In genomic region chr6:151127133-151127798, GRCh38 we compare ENCODE assay signal across 8 cellular contexts.
DNase-seq lines count a peak whose midpoint lies in the region; ATAC-seq, FAIRE-seq and TF ChIP-seq lines count a peak whose summit lies in the region.
"Not testable (repeated sequence)": the region's sequence is repeated elsewhere in the genome, so short reads cannot be mapped to it uniquely, and the experiment has no call there.

No MANE protein-coding gene starts in this region.

- H3K27ac ChIP-seq in A549 (0 out of 6 replicates have a peak overlapping the region, but pooled peaks have one; percentile 21 to 48), PC-9 (peak overlapping the region; percentile 81)
- H3K27ac ChIP-seq in HEK293 (ENCODE audit: extremely low read depth, low read depth, low read length); H1 (ENCODE audit: low read depth, low read length); foreskin keratinocyte; sigmoid colon: not testable (repeated sequence)

- not testable (repeated sequence) for H3K27me3 ChIP-seq in PC-9 (ENCODE audit: insufficient read depth, low read depth); H1 (replicated peaks in 1 of 4; ENCODE audit: control insufficient read depth in 3 of 4, extremely low read depth in 1 of 4, insufficient read depth in 3 of 4, low read length in 3 of 4); foreskin keratinocyte; sigmoid colon

- not testable (repeated sequence) for H3K4me3 ChIP-seq in A549; HEK293 (ENCODE audit: low read depth, low read length); PC-9; H1 (ENCODE audit: extremely low read depth in 1 of 4, insufficient read depth in 2 of 4, low read depth in 3 of 4, low read length in 4 of 4); sigmoid colon

- ATAC-seq in A549 = not testable (repeated sequence)
- peak; percentile 50 for ATAC-seq in foreskin keratinocyte

- intact Hi-C loops in PC-9 (cut with micrococcal nuclease; ENCODE audit: unreplicated experiment); sigmoid colon (cut with DNase I): not testable (repeated sequence)

- H3K4me2 ChIP-seq in A549; PC-9; H1 (ENCODE audit: insufficient read depth in 1 of 2, low read depth in 2 of 2, low read length in 2 of 2): not testable (repeated sequence)

- H3K9me2 ChIP-seq in PC-9 (ENCODE audit: insufficient read depth) = not testable (repeated sequence)

- H3K4me1 ChIP-seq in A549 (peaks cover 12% of the 10 kb centered on the region), PC-9 (replicated peaks; ENCODE audit: insufficient read depth) (peaks cover 30% of the 10 kb centered on the region), foreskin keratinocyte (peaks cover 23% of the 10 kb centered on the region), sigmoid colon (peaks cover 0 to 38% (median 28%) of the 10 kb centered on the region in 4 donors)
- H3K4me1 ChIP-seq in HEK293 (ENCODE audit: control insufficient read depth, insufficient read depth, low read length); H1 (replicated peaks in 1 of 4; ENCODE audit: control insufficient read depth in 3 of 4, insufficient read depth in 4 of 4, low read length in 3 of 4): not testable (repeated sequence)

- WGBS in A549 (ENCODE audit: missing lambda C conversion rate) = 92% methylated on average over 5 of the region's 5 CpGs
- 92% methylated on average over 5 of the region's 5 CpGs; no CpG with 5 or more reads in 1 of the 2 experiments for WGBS in H1 (ENCODE audit: extremely low coverage in 1 of 2, insufficient coverage in 1 of 2, insufficient read length in 1 of 2, insufficient replicate concordance in 2 of 2, low coverage in 1 of 2, low lambda C conversion rate in 2 of 2, missing lambda C conversion rate in 1 of 2), 2 experiments
- WGBS in sigmoid colon, 2 donors = 97 to 98% methylated on average over 5 of the region's 5 CpGs

- not testable (repeated sequence) for TF ChIP-seq EP300 in A549 (IDR thresholded peaks at IDR 0.05); H1 (IDR thresholded peaks at IDR 0.05; ENCODE audit: borderline replicate concordance in 1 of 2, low read depth in 2 of 2, low read length in 2 of 2); sigmoid colon (IDR thresholded peaks at IDR 0.05)

- H2BK20ac ChIP-seq in H1 (ENCODE audit: low read length) = not testable (repeated sequence)

- POLR2A ChIA-PET in A549 (lab: Yijun Ruan, JAX); HEK293 (lab: Yijun Ruan, JAX); PC-9 (lab: Charles Lee; ENCODE audit: unreplicated experiment); H1 (lab: Charles Lee; ENCODE audit: partially characterized antibody): not testable (repeated sequence)

- not testable (repeated sequence) for FAIRE-seq in A549 (lab: Jason Lieb, UNC); H1 (lab: Jason Lieb, UNC)

- not testable (repeated sequence) for H2BK120ac ChIP-seq in H1 (replicated peaks; ENCODE audit: low read depth, low read length)

- 0 out of 2 replicates have a peak overlapping the region, but pooled peaks have one; percentile 17 for H2BK12ac ChIP-seq in H1 (ENCODE audit: low read depth, low read length)

- CTCF ChIA-PET in A549 (lab: Yijun Ruan, JAX) (interaction anchor here (1.6 kb wide), 1 partner anchor 197 kb away, joined by 5 read pairs; no protein-coding TSS in a partner anchor), HEK293 (lab: Yijun Ruan, JAX) (interaction anchor here (0.6 kb wide), 1 partner anchor 24 kb away, joined by 4 read pairs; no protein-coding TSS in a partner anchor)
- CTCF ChIA-PET in PC-9 (lab: Charles Lee); H1 (lab: Charles Lee; ENCODE audit: partially characterized antibody): not testable (repeated sequence)

- H3K9me3 ChIP-seq in A549; HEK293 (ENCODE audit: control insufficient read depth, insufficient read depth, low read depth, low read length); PC-9 (ENCODE audit: insufficient read depth, low read depth); H1 (ENCODE audit: insufficient read depth in 2 of 2, low read depth in 1 of 2, low read length in 1 of 2); sigmoid colon: not testable (repeated sequence)

- DNase-seq in A549 (ENCODE audit: low read depth in 1 of 2, low spot score in 1 of 2); H1 (ENCODE audit: low read depth in 1 of 2, low spot score in 2 of 2): not testable (repeated sequence)
- DNase-seq in PC-9 (peak; percentile 5 to 63), SW480 (ENCODE audit: low spot score) (peak; percentile 81), foreskin keratinocyte (peak; percentile 8 to 35), kidney tubule cell (ENCODE audit: low spot score) (peak; percentile 85), sigmoid colon (peak; percentile 2)

- H3K79me1 ChIP-seq in H1 (ENCODE audit: low read depth, low read length) = not testable (repeated sequence)

- H3K18ac ChIP-seq in H1 (ENCODE audit: extremely low read depth, low read length) = not testable (repeated sequence)

- H2BK5ac ChIP-seq in H1 (ENCODE audit: low read depth, low read length) = not testable (repeated sequence)

- not testable (repeated sequence) for TF ChIP-seq RAD21 in A549 (conservative IDR thresholded peaks at IDR 0.05 in 1 of 2, IDR thresholded peaks at IDR 0.05 in 1 of 2); H1 (IDR thresholded peaks at IDR 0.05 in 1 of 2, conservative IDR thresholded peaks at IDR 0.05 in 1 of 2; ENCODE audit: low read depth in 2 of 2, low read length in 2 of 2)

- H3K4ac ChIP-seq in H1 (replicated peaks; ENCODE audit: insufficient read length, low read depth, low read length) = not testable (repeated sequence)

- not testable (repeated sequence) for H4K5ac ChIP-seq in H1 (ENCODE audit: insufficient read length, low read depth, low read length)

- not testable (repeated sequence) for TF ChIP-seq CTCF in A549 (IDR thresholded peaks at IDR 0.05); HEK293 (tag by site-specific recombination; IDR thresholded peaks at IDR 0.05); PC-9 (conservative IDR thresholded peaks at IDR 0.05); H1 (IDR thresholded peaks at IDR 0.05; ENCODE audit: control extremely low read depth in 1 of 3, insufficient read depth in 1 of 3, low read depth in 1 of 3, low read length in 3 of 3); foreskin keratinocyte (conservative IDR thresholded peaks at IDR 0.05); sigmoid colon (IDR thresholded peaks at IDR 0.05)

- H4K20me1 ChIP-seq in PC-9 (ENCODE audit: insufficient read depth); H1 (replicated peaks in 1 of 2; ENCODE audit: control insufficient read depth in 1 of 2, insufficient read depth in 2 of 2, low read length in 2 of 2): not testable (repeated sequence)

- peaks cover 20% of the 10 kb centered on the region for H3F3A ChIP-seq in PC-9 (ENCODE audit: insufficient read depth, low read depth)

- TF ChIP-seq POLR2A in A549 (IDR thresholded peaks at IDR 0.05; ENCODE audit: low read length); H1 (IDR thresholded peaks at IDR 0.05; ENCODE audit: control extremely low read depth in 1 of 2, low read depth in 2 of 2, low read length in 2 of 2); sigmoid colon (IDR thresholded peaks at IDR 0.05): not testable (repeated sequence)

- not testable (repeated sequence) for H3K56ac ChIP-seq in H1 (replicated peaks; ENCODE audit: insufficient read length, low read depth, low read length)

- H3K23me2 ChIP-seq in H1 (ENCODE audit: low read depth, low read length) = not testable (repeated sequence)

- not testable (repeated sequence) for H2AFZ ChIP-seq in PC-9; H1 (ENCODE audit: low read length)

- H4K8ac ChIP-seq in H1 (ENCODE audit: extremely low read depth, insufficient read depth, low read length) = not testable (repeated sequence)

- H3K79me2 ChIP-seq in PC-9 (ENCODE audit: low read depth); H1 (ENCODE audit: control insufficient read depth in 1 of 2, insufficient read depth in 2 of 2, low read length in 2 of 2): not testable (repeated sequence)

- not testable (repeated sequence) for BruUV-seq in PC-9 (replicated peaks; lab: Mats Ljungman, UMichigan)

- not testable (repeated sequence) for H3K9ac ChIP-seq in H1 (replicated peaks in 1 of 4; ENCODE audit: extremely low read depth in 1 of 4, low read depth in 3 of 4, low read length in 3 of 4)

- not testable (repeated sequence) for H4K91ac ChIP-seq in H1 (replicated peaks; ENCODE audit: insufficient read length, low read length)

- H2AK5ac ChIP-seq in H1 (ENCODE audit: low read depth, low read length) = not testable (repeated sequence)

- H3K36me3 ChIP-seq in HEK293 (ENCODE audit: control insufficient read depth in 2 of 2, insufficient read depth in 1 of 2, low read length in 2 of 2); PC-9 (ENCODE audit: low read depth); H1 (ENCODE audit: control insufficient read depth in 2 of 4, insufficient read depth in 4 of 4, low read length in 3 of 4); sigmoid colon: not testable (repeated sequence)

- not testable (repeated sequence) for H3K23ac ChIP-seq in H1 (ENCODE audit: insufficient read length)

- H3K14ac ChIP-seq in H1 (ENCODE audit: insufficient read length) = not testable (repeated sequence)

- H2BK15ac ChIP-seq in H1 (ENCODE audit: low read length) = not testable (repeated sequence)

TF ChIP-seq in HEK293, 187 proteins besides CTCF, POLR2A, EP300 and RAD21:
- TF ChIP-seq MZF1 (tag by site-specific recombination; IDR thresholded peaks at IDR 0.05; ENCODE audit: borderline replicate concordance) (peak; percentile 52; the same call in 1 of the 2 replicates), SETDB1 (IDR thresholded peaks at IDR 0.05; ENCODE audit: insufficient read length, low read length) (peak; percentile 44)
